ENCODE assay signal across 26 cellular contexts in genomic region chr10:125575843-125576242, GRCh38.
DNase-seq lines count a peak whose midpoint lies in the region; ATAC-seq, FAIRE-seq and TF ChIP-seq lines count a peak whose summit lies in the region.
"Had no signal": no experiment of that assay in that cellular context is flagged by ENCODE, and none has a peak within 500 bp of the region (broad histone marks: within the 10 kb centered on the region; RNA-seq: fewer than 3 reads in every experiment).

No MANE protein-coding gene starts in this region.

- no peaks in the 10 kb centered on the region for H3K9me3 Mint-ChIP-seq in osteocyte (ENCODE audit: unreplicated experiment)

- H3K36me3 Mint-ChIP-seq in osteocyte (ENCODE audit: unreplicated experiment) = no peaks in the 10 kb centered on the region
- H3K36me3 Mint-ChIP-seq: CD14-positive monocyte; CD4-positive, alpha-beta memory T cell; CD4-positive, CD25-positive, alpha-beta regulatory T cell; CD8-positive, alpha-beta memory T cell had no signal

- no CpG with 5 or more reads among the region's 4 CpGs for WGBS in HepG2 (ENCODE audit: low lambda C conversion rate)
- 14% methylated on average over 1 of the region's 4 CpGs for WGBS in right lobe of liver (ENCODE audit: insufficient coverage, low coverage, low lambda C conversion rate, missing lambda C conversion rate)
- 29% methylated on average over 3 of the region's 4 CpGs; no CpG with 5 or more reads in 1 of the 2 experiments for WGBS in IMR-90 (ENCODE audit: extremely low coverage in 2 of 2, insufficient read length in 1 of 2), 2 experiments

- H3K4ac ChIP-seq in IMR-90 (ENCODE audit: low read depth, low read length) = no peak overlapping the region

- no peak overlapping the region for H3K27ac ChIP-seq in HepG2 (ENCODE audit: extremely low read length, insufficient read depth, low read length)
- no peak overlapping the region for H3K27ac ChIP-seq in right lobe of liver
- no peak overlapping the region for H3K27ac ChIP-seq in IMR-90 (ENCODE audit: insufficient read depth, low read length)
- H3K27ac ChIP-seq: BLaER1 had no signal

- no peak for ATAC-seq in HepG2
- ATAC-seq in right lobe of liver = no peak
- ATAC-seq in IMR-90 (ENCODE audit: low read depth) = no peak

- no peak overlapping the region for H2BK15ac ChIP-seq in IMR-90 (ENCODE audit: low read depth, low read length)

- no peak overlapping the region for H3K4me2 ChIP-seq in HepG2 (ENCODE audit: low read depth, low read length)
- no peak overlapping the region for H3K4me2 ChIP-seq in IMR-90 (ENCODE audit: low read depth, low read length)
- H3K4me2 ChIP-seq: BLaER1 had no signal

- CTCF ChIA-PET in HepG2 (lab: Yijun Ruan, JAX; ENCODE audit: low intra/inter-chr PET ratio, low total read pairs) (no interaction called here), IMR-90 (lab: Yijun Ruan, JAX) (no interaction called here)

- no peaks in the 10 kb centered on the region for H3K36me3 ChIP-seq in HepG2 (replicated peaks in 1 of 2; ENCODE audit: control insufficient read depth in 1 of 2, insufficient read depth in 2 of 2, low read length in 2 of 2)
- no peaks in the 10 kb centered on the region for H3K36me3 ChIP-seq in right lobe of liver
- no peaks in the 10 kb centered on the region for H3K36me3 ChIP-seq in IMR-90 (ENCODE audit: control insufficient read depth, insufficient read depth, low read length)
- H3K36me3 ChIP-seq: BE2C, BLaER1 had no signal

- no TSS peak for BruUV-seq in HepG2 (replicated peaks; lab: Mats Ljungman, UMichigan)
- no TSS peak for BruUV-seq in IMR-90 (replicated peaks; lab: Mats Ljungman, UMichigan)

- H2AFZ ChIP-seq in HepG2 (ENCODE audit: low read length) (no peak overlapping the region), IMR-90 (replicated peaks; ENCODE audit: low read length, poor library complexity) (no peak overlapping the region)

- no peak overlapping the region for H3K18ac ChIP-seq in IMR-90 (ENCODE audit: low read depth, low read length)

- H3K56ac ChIP-seq in IMR-90 (ENCODE audit: extremely low read depth, insufficient read depth, low read length) = no peak overlapping the region

- H3K23ac ChIP-seq in IMR-90 (ENCODE audit: low read depth, low read length) = no peak overlapping the region

- peak overlapping the region; percentile 57 for H2AK9ac ChIP-seq in IMR-90 (replicated peaks; ENCODE audit: low read depth, low read length, poor library complexity)

- no peak overlapping the region for H2BK20ac ChIP-seq in IMR-90 (ENCODE audit: low read depth, low read length)

- no peaks in the 10 kb centered on the region for H3K79me2 ChIP-seq in HepG2 (ENCODE audit: insufficient read depth, low read length)

- intact Hi-C loops in HepG2 (cut with micrococcal nuclease; ENCODE audit: unreplicated experiment) (no loop called here), right lobe of liver (cut with DNase I) (no loop called here), IMR-90 (cut with micrococcal nuclease) (no loop called here)

- H4K20me1 ChIP-seq in HepG2 (ENCODE audit: insufficient read depth, low read length) (no peaks in the 10 kb centered on the region), IMR-90 (ENCODE audit: insufficient read depth, low read length) (no peaks in the 10 kb centered on the region)
- H4K20me1 ChIP-seq: BLaER1 had no signal

- H3K4me1 ChIP-seq in HepG2 (ENCODE audit: insufficient read depth, low read length) (no peaks in the 10 kb centered on the region), right lobe of liver (no peaks in the 10 kb centered on the region), IMR-90 (ENCODE audit: control insufficient read depth, insufficient read depth, low read length) (no peaks in the 10 kb centered on the region)
- H3K4me1 ChIP-seq: BE2C had no signal

- peaks cover 12% of the 10 kb centered on the region for H3K27me3 Mint-ChIP-seq in osteocyte (ENCODE audit: unreplicated experiment)

- H4K8ac ChIP-seq in IMR-90 (ENCODE audit: low read depth in 2 of 2, low read length in 2 of 2) = no peak overlapping the region

- in situ Hi-C loops in HepG2 (cut with HindIII; ENCODE audit: extremely low pct_ligation_motif_present, low pct_unique_long_range_greater_than_20kb) (no loop called here), IMR-90 (cut with MboI; ENCODE audit: low sequenced_read_pairs) (no loop called here)

- no peak overlapping the region for H3K4me3 ChIP-seq in HepG2 (replicated peaks in 1 of 3; ENCODE audit: insufficient read depth in 1 of 3, low read depth in 2 of 3, low read length in 3 of 3)
- no peak overlapping the region for H3K4me3 ChIP-seq in right lobe of liver
- no peak overlapping the region for H3K4me3 ChIP-seq in IMR-90 (ENCODE audit: insufficient read depth, low read depth, low read length)
- H3K4me3 ChIP-seq: BLaER1 had no signal

- no peak overlapping the region for H4K5ac ChIP-seq in IMR-90 (ENCODE audit: low read depth, low read length)

- no peak overlapping the region for H3K27ac Mint-ChIP-seq in osteocyte (ENCODE audit: unreplicated experiment)
- H3K27ac Mint-ChIP-seq: CD14-positive monocyte; CD4-positive, CD25-positive, alpha-beta regulatory T cell; CD8-positive, alpha-beta memory T cell had no signal

- no peak for TF ChIP-seq RAD21 in HepG2 (CRISPR knock-in tag; IDR thresholded peaks at IDR 0.05)
- TF ChIP-seq RAD21 in IMR-90 (IDR thresholded peaks at IDR 0.05; ENCODE audit: low read length) = no peak

- H3K9me3 ChIP-seq in HepG2 (ENCODE audit: low read length) (no peaks in the 10 kb centered on the region), right lobe of liver (no peaks in the 10 kb centered on the region), IMR-90 (ENCODE audit: control insufficient read depth, insufficient read depth, low read length) (no peaks in the 10 kb centered on the region)
- H3K9me3 ChIP-seq: BE2C had no signal

- no peak for FAIRE-seq in HepG2 (lab: Jason Lieb, UNC)
- FAIRE-seq: A204.1, G401.6, GM12891, GM19239 had no signal

- H3K9me1 ChIP-seq in IMR-90 (ENCODE audit: insufficient read depth, low read length) = no peaks in the 10 kb centered on the region

- no peak overlapping the region for H3K9ac ChIP-seq in HepG2 (ENCODE audit: insufficient read depth, low read depth, low read length)
- H3K9ac ChIP-seq in IMR-90 (ENCODE audit: low read depth, low read length) = no peak overlapping the region
- H3K9ac ChIP-seq: BLaER1 had no signal

- no peak overlapping the region for H2BK5ac ChIP-seq in IMR-90 (ENCODE audit: low read depth, low read length, poor library complexity, severe bottlenecking)

- TF ChIP-seq POLR2A in HepG2 (IDR thresholded peaks at IDR 0.05; ENCODE audit: insufficient read depth in 1 of 2, low read depth in 2 of 2, low read length in 2 of 2) (no peak), right lobe of liver (IDR thresholded peaks at IDR 0.05) (no peak), IMR-90 (IDR thresholded peaks at IDR 0.05; ENCODE audit: low read depth, low read length) (no peak)

- no peak for TF ChIP-seq EP300 in HepG2 (IDR thresholded peaks at IDR 0.05; ENCODE audit: low read depth in 2 of 2, low read length in 2 of 2)
- no peak for TF ChIP-seq EP300 in HepG2 (CRISPR knock-in tag; IDR thresholded peaks at IDR 0.05; ENCODE audit: borderline replicate concordance)

- TF ChIP-seq CTCF in HepG2 (CRISPR knock-in tag; IDR thresholded peaks at IDR 0.05) (no peak), right lobe of liver (IDR thresholded peaks at IDR 0.05) (no peak), IMR-90 (conservative IDR thresholded peaks at IDR 0.05; ENCODE audit: low read depth, low read length) (no peak), osteocyte (IDR thresholded peaks at IDR 0.05) (no peak)

- no peak overlapping the region for H3K4me3 Mint-ChIP-seq in osteocyte (ENCODE audit: unreplicated experiment)
- H3K4me3 Mint-ChIP-seq: CD14-positive monocyte; CD4-positive, CD25-positive, alpha-beta regulatory T cell; CD8-positive, alpha-beta memory T cell had no signal

- no peak overlapping the region for H2AK5ac ChIP-seq in IMR-90 (ENCODE audit: low read depth, low read length)

- POLR2A ChIA-PET in HepG2 (lab: Yijun Ruan, JAX) = no interaction called here
- POLR2A ChIA-PET in IMR-90 (lab: Charles Lee; ENCODE audit: unreplicated experiment) = no interaction called here

- H2BK120ac ChIP-seq in IMR-90 (ENCODE audit: low read depth, low read length) = no peak overlapping the region

- H3K4me1 Mint-ChIP-seq in osteocyte (ENCODE audit: unreplicated experiment) = no peaks in the 10 kb centered on the region
- H3K4me1 Mint-ChIP-seq: CD14-positive monocyte; CD4-positive, alpha-beta memory T cell; CD4-positive, CD25-positive, alpha-beta regulatory T cell; CD8-positive, alpha-beta memory T cell had no signal

- H3K27me3 ChIP-seq in HepG2 (ENCODE audit: control insufficient read depth in 1 of 2, insufficient read depth in 2 of 2, low read length in 2 of 2) (peaks cover 2 to 27% of the 10 kb centered on the region in 2 experiments; a peak in 3 of 5 replicates), right lobe of liver (no peaks in the 10 kb centered on the region), IMR-90 (ENCODE audit: control insufficient read depth, insufficient read depth, low read length) (no peaks in the 10 kb centered on the region)
- H3K27me3 ChIP-seq: BE2C, BLaER1 had no signal

- DNase-seq in HepG2 (ENCODE audit: low spot score) (no peak), right lobe of liver (no peak), IMR-90 (no peak), osteocyte (ENCODE audit: extremely low spot score, unreplicated experiment) (peak; percentile 77), anterior cingulate cortex (lab: John Stamatoyannopoulos, UW) (no peak), GOT3 (lab: John Stamatoyannopoulos, UW) (no peak), SIG-M5 (lab: John Stamatoyannopoulos, UW) (no peak)
- DNase-seq: 8988T; ACHN; BE2C; C1 segment of cervical spinal cord; CD4-positive, alpha-beta memory T cell; CD4-positive, CD25-positive, alpha-beta regulatory T cell; CD8-positive, alpha-beta memory T cell; COR-L47; DMS 273 treated with DMSO at 0.1 percent for 48 hours; DMS153; DMS79; DND-41; GF-D8 had no signal

- dilution Hi-C loops in IMR-90 (cut with HindIII; ENCODE audit: low sequenced_read_pairs, unreplicated experiment) = no loop called here

- no peaks in the 10 kb centered on the region for H3K79me1 ChIP-seq in IMR-90 (ENCODE audit: low read depth in 1 of 2, low read length in 2 of 2)

- no peak overlapping the region for H4K91ac ChIP-seq in IMR-90 (ENCODE audit: insufficient read depth, low read depth, low read length)

- no peak overlapping the region for H3K14ac ChIP-seq in IMR-90 (replicated peaks; ENCODE audit: low read depth, low read length)

TF ChIP-seq in IMR-90, 13 proteins besides CTCF, POLR2A, EP300 and RAD21 (continues in another document):
- no peak for TF ChIP-seq NFE2L2 (IDR thresholded peaks at IDR 0.05; ENCODE audit: low read depth, low read length)
- TF ChIP-seq MAFK (IDR thresholded peaks at IDR 0.05; ENCODE audit: low read depth, low read length) = no peak
- no peak for TF ChIP-seq USF2 (IDR thresholded peaks at IDR 0.05; ENCODE audit: low read depth, low read length)
- no peak for TF ChIP-seq CEBPB (IDR thresholded peaks at IDR 0.05; ENCODE audit: low read depth, low read length)
